Comparison of ENCODE assay signal across 8 cellular contexts in genomic region chr10:68330852-68331454, GRCh38. TPM values are rescaled to one million over a fixed set of nuclear protein-coding genes. Genes with fewer than 3 reads are reported as not detected.
A peak's percentile ranks its signal among the peaks of the same experiment; 100 is the strongest.
DNase-seq lines count a peak whose midpoint lies in the region; ATAC-seq, FAIRE-seq and TF ChIP-seq lines count a peak whose summit lies in the region.

No MANE protein-coding gene starts in this region.

- peak overlapping the region; percentile 99 for H3K27ac ChIP-seq in 22Rv1
- H3K27ac ChIP-seq in endothelial cell of umbilical vein (ENCODE audit: insufficient read depth, low read depth, low read length): peak overlapping the region; percentile 91
- peak overlapping the region; percentile 100 for H3K27ac ChIP-seq in upper lobe of right lung

- dilution Hi-C loops in endothelial cell of umbilical vein (cut with MboI; ENCODE audit: extremely low pct_ligation_motif_present, low sequenced_read_pairs): no loop called here

- DNase-seq in HT-29 (ENCODE audit: low spot score) (peak; percentile 42), endothelial cell of umbilical vein (ENCODE audit: low read depth, low spot score) (no peak), upper lobe of right lung (no peak), GM19239 (ENCODE audit: insufficient read length, low spot score) (no peak)
- peak; percentile 32 for DNase-seq in activated CD4-positive, alpha-beta T cell treated with anti-CD3 and anti-CD28 coated beads for 48 hours
- no peak for DNase-seq in naive thymus-derived CD8-positive, alpha-beta T cell

- CTCF ChIA-PET in endothelial cell of umbilical vein (lab: Charles Lee): interaction anchor here (1.2 to 3.5 kb wide), 3 partner anchors 17 to 248 kb away, joined by 3 to 21 read pairs (median 12); no protein-coding TSS in a partner anchor

- H3K36me3 Mint-ChIP-seq in naive thymus-derived CD8-positive, alpha-beta T cell: peaks cover 0 to 9% (median 4%) of the 10 kb centered on the region in 3 donors

- H3K9me3 ChIP-seq in endothelial cell of umbilical vein (replicated peaks; ENCODE audit: control insufficient read depth, insufficient read depth, low read length): no peaks in the 10 kb centered on the region
- no peaks in the 10 kb centered on the region for H3K9me3 ChIP-seq in upper lobe of right lung

- H3K36me3 ChIP-seq in endothelial cell of umbilical vein (ENCODE audit: control insufficient read depth in 2 of 2, extremely low read depth in 1 of 2, insufficient read depth in 2 of 2, low read length in 2 of 2) (no peaks in the 10 kb centered on the region), upper lobe of right lung (no peaks in the 10 kb centered on the region)

- peak overlapping the region; percentile 99 to 100 (median 100) for H3K27ac Mint-ChIP-seq in naive thymus-derived CD8-positive, alpha-beta T cell

- H3K4me3 Mint-ChIP-seq in naive thymus-derived CD8-positive, alpha-beta T cell: peak overlapping the region; percentile 97 to 100 (median 99)

- no TSS peak for BruUV-seq in endothelial cell of umbilical vein (replicated peaks; lab: Mats Ljungman, UMichigan)

- H2AFZ ChIP-seq in endothelial cell of umbilical vein (ENCODE audit: low read depth, low read length): peak overlapping the region; percentile 76

- H3K9ac ChIP-seq in endothelial cell of umbilical vein (replicated peaks; ENCODE audit: extremely low read depth, insufficient read depth, low read length): peak overlapping the region; percentile 99

- H3K4me2 ChIP-seq in endothelial cell of umbilical vein (ENCODE audit: insufficient read depth, low read length): peak overlapping the region; percentile 68

- peaks cover 0 to 4% (median 0%) of the 10 kb centered on the region in 9 donors for H3K9me3 Mint-ChIP-seq in naive thymus-derived CD8-positive, alpha-beta T cell

- TF ChIP-seq POLR2A in endothelial cell of umbilical vein (IDR thresholded peaks at IDR 0.05; ENCODE audit: low read depth, low read length): no peak

- no peak for FAIRE-seq in endothelial cell of umbilical vein (lab: Jason Lieb, UNC)
- no peak for FAIRE-seq in GM19239 (lab: Jason Lieb, UNC)

- H3K79me2 ChIP-seq in endothelial cell of umbilical vein (ENCODE audit: control insufficient read depth, insufficient read depth, low read length): peaks cover 41% of the 10 kb centered on the region

- POLR2A ChIA-PET in endothelial cell of umbilical vein (lab: Charles Lee): interaction anchor here (0.5 to 1.2 kb wide), 2 partner anchors 100 to 638 kb away, joined by 3 read pairs; no protein-coding TSS in a partner anchor
- POLR2A ChIA-PET in naive thymus-derived CD8-positive, alpha-beta T cell (lab: Charles Lee): interaction anchor here (0.8 to 5.1 kb wide), 17 partner anchors 9 to 1077 kb away, joined by 3 to 42 read pairs (median 6); partner anchors contain the start of gene SIRT1

- no peaks in the 10 kb centered on the region for H3K9me1 ChIP-seq in endothelial cell of umbilical vein (replicated peaks; ENCODE audit: control insufficient read depth, extremely low read depth, insufficient read depth, low read length)

- intact Hi-C loops in endothelial cell of umbilical vein (cut with micrococcal nuclease): loop anchor here (1.0 to 2.0 kb wide), 3 partner anchors 256 to 447 kb away; partner anchors contain the start of genes CCAR1, HERC4 and SIRT1
- intact Hi-C loops in upper lobe of right lung (cut with DNase I): no loop called here

- H3K27me3 ChIP-seq in endothelial cell of umbilical vein (ENCODE audit: control insufficient read depth in 2 of 2, insufficient read depth in 2 of 2, low read length in 2 of 2) (no peaks in the 10 kb centered on the region), upper lobe of right lung (no peaks in the 10 kb centered on the region)

- peaks cover 13% of the 10 kb centered on the region for H4K20me1 ChIP-seq in endothelial cell of umbilical vein (replicated peaks; ENCODE audit: control insufficient read depth, extremely low read depth, insufficient read depth, low read length)

- H3K4me1 ChIP-seq in endothelial cell of umbilical vein (ENCODE audit: control insufficient read depth, extremely low read depth, insufficient read depth, low read length) (peaks cover 8% of the 10 kb centered on the region), upper lobe of right lung (peaks cover 44% of the 10 kb centered on the region)

- ATAC-seq in naive thymus-derived CD8-positive, alpha-beta T cell: peak in 1 of 2 donors; percentile 2
- ATAC-seq in upper lobe of right lung: no peak
- no peak for ATAC-seq in HG03108 (IDR thresholded peaks at IDR 0.05; ENCODE audit: unreplicated experiment)

- H3K4me1 Mint-ChIP-seq in naive thymus-derived CD8-positive, alpha-beta T cell: peaks cover 22 to 59% (median 41%) of the 10 kb centered on the region in 4 donors

- TF ChIP-seq CTCF in 22Rv1 (IDR thresholded peaks at IDR 0.05) (no peak), endothelial cell of umbilical vein (IDR thresholded peaks at IDR 0.05; ENCODE audit: extremely low read depth in 1 of 2, insufficient read depth in 1 of 2, low read depth in 1 of 2, low read length in 2 of 2) (no peak), upper lobe of right lung (IDR thresholded peaks at IDR 0.05) (no peak)

- peak overlapping the region; percentile 18 to 100 (median 95) for H3K4me3 ChIP-seq in endothelial cell of umbilical vein (replicated peaks in 1 of 3; ENCODE audit: insufficient read depth in 1 of 3, low read depth in 1 of 3, low read length in 3 of 3)
- H3K4me3 ChIP-seq in upper lobe of right lung: peak overlapping the region; percentile 88

- H3K27me3 Mint-ChIP-seq in naive thymus-derived CD8-positive, alpha-beta T cell: peaks cover 0 to 6% (median 0%) of the 10 kb centered on the region in 5 donors

TF ChIP-seq in endothelial cell of umbilical vein, 7 proteins besides CTCF, POLR2A, EP300 and RAD21:
- no peak for TF ChIP-seq JUN (IDR thresholded peaks at IDR 0.05; ENCODE audit: borderline replicate concordance, insufficient read depth, insufficient read length, low read depth)
- TF ChIP-seq, protein P1, sequence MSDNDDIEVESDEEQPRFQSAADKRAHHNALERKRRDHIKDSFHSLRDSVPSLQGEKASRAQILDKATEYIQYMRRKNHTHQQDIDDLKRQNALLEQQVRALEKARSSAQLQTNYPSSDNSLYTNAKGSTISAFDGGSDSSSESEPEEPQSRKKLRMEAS (IDR thresholded peaks at IDR 0.05; ENCODE audit: insufficient read depth, insufficient read length): no peak
- TF ChIP-seq GATA2 (IDR thresholded peaks at IDR 0.05; ENCODE audit: insufficient read depth, insufficient read length, low read depth, low read length): no peak
- no peak for TF ChIP-seq FOS (IDR thresholded peaks at IDR 0.05; ENCODE audit: borderline replicate concordance, insufficient read depth, low read length)
- no peak for TF ChIP-seq POLR2AphosphoS5 (IDR thresholded peaks at IDR 0.05; ENCODE audit: insufficient read depth, low read depth, low read length)

RNA-seq across cellular contexts. Expression of gene HNRNPH3, which starts 0.9 kb away (rescaled TPM):
- total RNA-seq in HT-29 (2014; rRNA removed; shearing (Covaris generic)): 17.6 and 18.8 TPM in 2 replicates
- total RNA-seq in endothelial cell of umbilical vein (146 and 151 TPM in 2 replicates), upper lobe of right lung (95.3 TPM)
- polyA plus RNA-seq in endothelial cell of umbilical vein: 17.9 and 34.0 TPM in 2 replicates
- polyA plus RNA-seq in endothelial cell of umbilical vein (2011; cell fraction: cytosol; rRNA removed): 68.6 and 77.2 TPM in 2 replicates
- polyA plus RNA-seq in endothelial cell of umbilical vein (2011; cell fraction: nucleus; rRNA removed): 77.6 and 122 TPM in 2 replicates
- 196 and 267 TPM in 2 replicates for polyA plus RNA-seq in endothelial cell of umbilical vein (2012)
- 46.0 and 51.1 TPM in 2 replicates for polyA minus RNA-seq in endothelial cell of umbilical vein
- 42.5 TPM for polyA minus RNA-seq in endothelial cell of umbilical vein (2011; cell fraction: cytosol; rRNA and poly(A)+ RNA removed)
- polyA minus RNA-seq in endothelial cell of umbilical vein (2011; cell fraction: nucleus; rRNA and poly(A)+ RNA removed): 35.3 and 57.3 TPM in 2 replicates
- 100 to 1,000 TPM; 184 to 186 TPM for total RNA-seq in naive thymus-derived CD8-positive, alpha-beta T cell
- polyA plus RNA-seq in naive thymus-derived CD8-positive, alpha-beta T cell: 100 to 1,000 TPM; 116 to 166 (median 144) TPM

RNA-seq across cellular contexts. Expression of gene PBLD, which starts 1.8 kb away (rescaled TPM):
- 2.3 and 3.6 TPM in 2 replicates for total RNA-seq in HT-29 (2014; rRNA removed; shearing (Covaris generic))
- total RNA-seq in endothelial cell of umbilical vein: 3.6 and 5.1 TPM in 2 replicates
- 0.94 and 1.5 TPM in 2 replicates for polyA plus RNA-seq in endothelial cell of umbilical vein
- polyA plus RNA-seq in endothelial cell of umbilical vein (2011; cell fraction: cytosol; rRNA removed): 1.2 and 1.6 TPM in 2 replicates
- polyA plus RNA-seq in endothelial cell of umbilical vein (2011; cell fraction: nucleus; rRNA removed): 4.8 and 5.1 TPM in 2 replicates
- polyA plus RNA-seq in endothelial cell of umbilical vein (2012): 4.3 and 4.7 TPM in 2 replicates
- 2.3 and 2.5 TPM in 2 replicates for polyA minus RNA-seq in endothelial cell of umbilical vein
- polyA minus RNA-seq in endothelial cell of umbilical vein (2011; cell fraction: cytosol; rRNA and poly(A)+ RNA removed): not detected
- 2.5 and 4.9 TPM in 2 replicates for polyA minus RNA-seq in endothelial cell of umbilical vein (2011; cell fraction: nucleus; rRNA and poly(A)+ RNA removed)
- 1 to 10 TPM; 1.7 to 2.2 TPM for total RNA-seq in naive thymus-derived CD8-positive, alpha-beta T cell
- 1 to 10 TPM in 2 of 3 donors, under 1 TPM in 1; 0.93 to 1.3 (median 1.2) TPM for polyA plus RNA-seq in naive thymus-derived CD8-positive, alpha-beta T cell
- total RNA-seq in upper lobe of right lung: 2.3 TPM

Comparison
In these comparisons a context has a peak if more than half of its experiments do, and no peak if none do; other contexts are left out.
1. DNase-seq: peak in HT-29 (single experiment) and activated CD4-positive, alpha-beta T cell treated with anti-CD3 and anti-CD28 coated beads for 48 hours (single experiment); none in endothelial cell of umbilical vein (single experiment), naive thymus-derived CD8-positive, alpha-beta T cell (0 of 10), upper lobe of right lung (single experiment) and GM19239 (single experiment).
2. Peak in every context shown above with its lines, with median percentiles within 50 percentile points of each other: H3K27ac ChIP-seq.